In the genomic region with DNA sequence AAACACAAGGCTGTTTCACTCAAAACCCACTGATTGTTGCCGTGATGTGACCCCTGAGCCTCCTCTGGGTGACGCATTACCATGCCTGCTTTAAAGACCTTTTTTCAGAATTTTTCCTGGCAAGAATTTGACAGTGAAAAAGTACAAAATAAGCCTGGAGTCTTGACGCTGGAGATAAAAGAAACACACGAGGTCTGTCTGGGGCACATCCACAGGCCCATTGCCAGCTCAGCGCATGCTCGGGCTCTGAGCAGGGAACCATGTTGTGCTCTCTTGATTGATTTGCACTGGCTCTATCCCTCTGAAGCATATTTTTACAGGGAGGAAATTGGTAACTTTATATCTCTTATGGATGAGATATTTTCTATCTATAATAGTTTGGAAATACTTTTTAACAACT, we compare ENCODE assay signal across 20 cellular contexts.
DNase-seq lines count a peak whose midpoint lies in the region; ATAC-seq and TF ChIP-seq lines count a peak whose summit lies in the region.
"Had no signal": no experiment of that assay in that cellular context is flagged by ENCODE, and none has a peak within 500 bp of the region (broad histone marks: within the 10 kb centered on the region; RNA-seq: fewer than 3 reads in every experiment).

No MANE protein-coding gene starts in this region.

- no peaks in the 10 kb centered on the region for H3K36me3 Mint-ChIP-seq in osteocyte (ENCODE audit: unreplicated experiment)
- H3K36me3 Mint-ChIP-seq: CD14-positive monocyte had no signal

- no peak overlapping the region for H2BK15ac ChIP-seq in IMR-90 (ENCODE audit: low read depth, low read length)

- H3K9me2 ChIP-seq in MM.1S (replicated peaks; ENCODE audit: insufficient read depth, low read length) = no peaks in the 10 kb centered on the region

- H2AK9ac ChIP-seq in IMR-90 (replicated peaks; ENCODE audit: low read depth, low read length, poor library complexity) = no peak overlapping the region

- H4K91ac ChIP-seq in IMR-90 (ENCODE audit: insufficient read depth, low read depth, low read length) = no peak overlapping the region

- H3F3A ChIP-seq in MM.1S (ENCODE audit: insufficient read depth, low read length) = no peaks in the 10 kb centered on the region

- CTCF ChIA-PET in IMR-90 (lab: Yijun Ruan, JAX) = no interaction called here

- DNase-seq in IMR-90 (no peak), esophagus muscularis mucosa (ENCODE audit: extremely low spot score) (peak; percentile 60), left ventricle myocardium superior (peak; percentile 55), osteocyte (ENCODE audit: extremely low spot score, unreplicated experiment) (peak; percentile 48), AML-193 (lab: John Stamatoyannopoulos, UW) (no peak), MM.1S (no peak)
- no peak for DNase-seq in activated CD8-positive, alpha-beta memory T cell treated with anti-CD3 and anti-CD28 coated beads for 24 hours
- DNase-seq: GF-D8, KBM-7, NCI-H1092, NCI-H1436, NCI-H187 treated with DMSO at 0.1 percent for 48 hours, NCI-H2107, NCI-H510A, NCI-H774, SJCRH30 had no signal

- H4K8ac ChIP-seq in IMR-90 (ENCODE audit: low read depth in 2 of 2, low read length in 2 of 2) = no peak overlapping the region

- H3K4me3 Mint-ChIP-seq in osteocyte (ENCODE audit: unreplicated experiment) = no peak overlapping the region
- H3K4me3 Mint-ChIP-seq: B cell, CD14-positive monocyte had no signal

- no peak overlapping the region for H4K5ac ChIP-seq in IMR-90 (ENCODE audit: low read depth, low read length)

- H3K27ac Mint-ChIP-seq in osteocyte (ENCODE audit: unreplicated experiment) = no peak overlapping the region
- H3K27ac Mint-ChIP-seq: B cell, CD14-positive monocyte had no signal

- H3K36me3 ChIP-seq in IMR-90 (ENCODE audit: control insufficient read depth, insufficient read depth, low read length) (no peaks in the 10 kb centered on the region), esophagus muscularis mucosa (no peaks in the 10 kb centered on the region), MM.1S (replicated peaks; ENCODE audit: insufficient read depth, low read length) (no peaks in the 10 kb centered on the region)
- H3K36me3 ChIP-seq: SJCRH30 had no signal

- BruUV-seq in IMR-90 (replicated peaks; lab: Mats Ljungman, UMichigan) = no TSS peak

- TF ChIP-seq POLR2A in IMR-90 (IDR thresholded peaks at IDR 0.05; ENCODE audit: low read depth, low read length) = no peak
- no peak for TF ChIP-seq POLR2A in esophagus muscularis mucosa (IDR thresholded peaks at IDR 0.05; ENCODE audit: low read depth)

- H3K9me1 ChIP-seq in IMR-90 (ENCODE audit: insufficient read depth, low read length) = no peaks in the 10 kb centered on the region; the same call in 1 of the 2 replicates

- no peak overlapping the region for H3K4ac ChIP-seq in IMR-90 (ENCODE audit: low read depth, low read length)

- ATAC-seq in IMR-90 (ENCODE audit: low read depth) (no peak; the same call in 1 of the 2 replicates), left ventricle myocardium superior (peak; percentile 66), GM21737 (IDR thresholded peaks at IDR 0.05; ENCODE audit: unreplicated experiment) (no peak)
- ATAC-seq: Panc1 had no signal

- no peak overlapping the region for H3K14ac ChIP-seq in IMR-90 (replicated peaks; ENCODE audit: low read depth, low read length)

- no peaks in the 10 kb centered on the region for H3K79me2 ChIP-seq in MM.1S (ENCODE audit: low read length)

- no peaks in the 10 kb centered on the region for H3K27me3 Mint-ChIP-seq in osteocyte (ENCODE audit: unreplicated experiment)

- H3K9me3 Mint-ChIP-seq in osteocyte (ENCODE audit: unreplicated experiment) = no peaks in the 10 kb centered on the region

- H3K9ac ChIP-seq in IMR-90 (ENCODE audit: low read depth, low read length) (no peak overlapping the region), MM.1S (ENCODE audit: low read length) (no peak overlapping the region)

- no peak for TF ChIP-seq EP300 in esophagus muscularis mucosa (IDR thresholded peaks at IDR 0.05)

- dilution Hi-C loops in IMR-90 (cut with HindIII; ENCODE audit: low sequenced_read_pairs, unreplicated experiment) = no loop called here

- POLR2A ChIA-PET in IMR-90 (lab: Charles Lee; ENCODE audit: unreplicated experiment) = no interaction called here

- no peak for TF ChIP-seq RAD21 in IMR-90 (IDR thresholded peaks at IDR 0.05; ENCODE audit: low read length)

- no peak overlapping the region for H3K23ac ChIP-seq in IMR-90 (ENCODE audit: low read depth, low read length)

- no peaks in the 10 kb centered on the region for H3K4me1 Mint-ChIP-seq in osteocyte (ENCODE audit: unreplicated experiment)
- H3K4me1 Mint-ChIP-seq: B cell, CD14-positive monocyte had no signal

- no peak overlapping the region for H3K18ac ChIP-seq in IMR-90 (ENCODE audit: low read depth, low read length)

- H3K79me1 ChIP-seq in IMR-90 (ENCODE audit: low read depth in 1 of 2, low read length in 2 of 2) = no peaks in the 10 kb centered on the region

- H2BK20ac ChIP-seq in IMR-90 (ENCODE audit: low read depth, low read length) = no peak overlapping the region

- H2AK5ac ChIP-seq in IMR-90 (ENCODE audit: low read depth, low read length) = no peak overlapping the region

- H3K9me3 ChIP-seq in IMR-90 (ENCODE audit: control insufficient read depth, insufficient read depth, low read length) = no peaks in the 10 kb centered on the region
- H3K9me3 ChIP-seq in esophagus muscularis mucosa = no peaks in the 10 kb centered on the region
- no peaks in the 10 kb centered on the region for H3K9me3 ChIP-seq in MM.1S (replicated peaks; ENCODE audit: insufficient read depth, low read length)
- H3K9me3 ChIP-seq: SJCRH30 had no signal

- H3K56ac ChIP-seq in IMR-90 (ENCODE audit: extremely low read depth, insufficient read depth, low read length) = no peak overlapping the region

- no peaks in the 10 kb centered on the region for H3K4me1 ChIP-seq in IMR-90 (ENCODE audit: control insufficient read depth, insufficient read depth, low read length)
- peaks cover 0 to 5% (median 0%) of the 10 kb centered on the region in 4 donors for H3K4me1 ChIP-seq in esophagus muscularis mucosa
- H3K4me1 ChIP-seq in MM.1S (ENCODE audit: low read length) = no peaks in the 10 kb centered on the region
- H3K4me1 ChIP-seq: SJCRH30 had no signal

- no peak overlapping the region for H2BK120ac ChIP-seq in IMR-90 (ENCODE audit: low read depth, low read length)

- no peaks in the 10 kb centered on the region; the same call in none of the 2 replicates for H3K27me3 ChIP-seq in IMR-90 (ENCODE audit: control insufficient read depth, insufficient read depth, low read length)
- H3K27me3 ChIP-seq in esophagus muscularis mucosa = no peaks in the 10 kb centered on the region
- no peaks in the 10 kb centered on the region for H3K27me3 ChIP-seq in MM.1S (replicated peaks; ENCODE audit: insufficient read depth, low read length)
- H3K27me3 ChIP-seq: SJCRH30 had no signal

- H3K27ac ChIP-seq in IMR-90 (ENCODE audit: insufficient read depth, low read length) (no peak overlapping the region), esophagus muscularis mucosa (replicated peaks in 1 of 4) (no peak overlapping the region), MM.1S (ENCODE audit: low read length) (no peak overlapping the region)
- H3K27ac ChIP-seq: SJCRH30 had no signal

- in situ Hi-C loops in IMR-90 (cut with MboI; ENCODE audit: low sequenced_read_pairs) = no loop called here

- H4K20me1 ChIP-seq in IMR-90 (ENCODE audit: insufficient read depth, low read length) (no peaks in the 10 kb centered on the region), MM.1S (ENCODE audit: insufficient read depth, low read length) (no peaks in the 10 kb centered on the region)

- peak overlapping the region; percentile 10 for H2AFZ ChIP-seq in IMR-90 (replicated peaks; ENCODE audit: low read length, poor library complexity)
- no peak overlapping the region for H2AFZ ChIP-seq in MM.1S (ENCODE audit: low read length)

- 33% methylated on average over 2 of the region's 6 CpGs; no CpG with 5 or more reads in 1 of the 2 experiments for WGBS in IMR-90 (ENCODE audit: extremely low coverage in 2 of 2, insufficient read length in 1 of 2), 2 experiments
- 60% methylated on average over 6 of the region's 6 CpGs for WGBS in esophagus muscularis mucosa

- H2BK5ac ChIP-seq in IMR-90 (ENCODE audit: low read depth, low read length, poor library complexity, severe bottlenecking) = no peak overlapping the region

- intact Hi-C loops in IMR-90 (cut with micrococcal nuclease) = no loop called here
- intact Hi-C loops in esophagus muscularis mucosa (cut with DNase I) = no loop called here
- intact Hi-C loops in left ventricle myocardium superior (cut with micrococcal nuclease) = no loop called here

- H3K4me2 ChIP-seq in IMR-90 (ENCODE audit: low read depth, low read length) = no peak overlapping the region
- no peak overlapping the region for H3K4me2 ChIP-seq in MM.1S (ENCODE audit: low read depth, low read length)

- TF ChIP-seq CTCF in IMR-90 (conservative IDR thresholded peaks at IDR 0.05; ENCODE audit: low read depth, low read length) (no peak), esophagus muscularis mucosa (IDR thresholded peaks at IDR 0.05) (no peak), osteocyte (IDR thresholded peaks at IDR 0.05) (no peak), MM.1S (IDR thresholded peaks at IDR 0.05; ENCODE audit: low read length) (no peak)

- H3K4me3 ChIP-seq in IMR-90 (ENCODE audit: insufficient read depth, low read depth, low read length) = no peak overlapping the region
- no peak overlapping the region for H3K4me3 ChIP-seq in esophagus muscularis mucosa
- no peak overlapping the region for H3K4me3 ChIP-seq in MM.1S (ENCODE audit: low read length)
- H3K4me3 ChIP-seq: SJCRH30 had no signal

TF ChIP-seq in IMR-90, 13 proteins besides CTCF, POLR2A, EP300 and RAD21:
- no peak for TF ChIP-seq MAZ (IDR thresholded peaks at IDR 0.05; ENCODE audit: borderline replicate concordance, low read depth, low read length)
- no peak for TF ChIP-seq MAFK (IDR thresholded peaks at IDR 0.05; ENCODE audit: low read depth, low read length)
- TF ChIP-seq NFE2L2 (IDR thresholded peaks at IDR 0.05; ENCODE audit: low read depth, low read length) = no peak
- no peak for TF ChIP-seq BHLHE40 (IDR thresholded peaks at IDR 0.05; ENCODE audit: low read depth, low read length)
- TF ChIP-seq SMC3 (IDR thresholded peaks at IDR 0.05; ENCODE audit: low read depth, low read length) = no peak
TF ChIP-seq in IMR-90: peak in this region for 0.

Comparison
In these comparisons a context has a peak if more than half of its experiments do, and no peak if none do; other contexts are left out.
1. DNase-seq: peak in esophagus muscularis mucosa (single experiment), left ventricle myocardium superior (single experiment) and osteocyte (single experiment); none in IMR-90 (single experiment), AML-193 (0 of 2), activated CD8-positive, alpha-beta memory T cell treated with anti-CD3 and anti-CD28 coated beads for 24 hours (single experiment) and MM.1S (single experiment).